In genomic region chrX:9876205-9876604, GRCh38 we compare ENCODE assay signal across 30 cellular contexts.
"Had no signal": no experiment of that assay in that cellular context is flagged by ENCODE, and none has a peak within 500 bp of the region (broad histone marks: within the 10 kb centered on the region; RNA-seq: fewer than 3 reads in every experiment).

No MANE protein-coding gene starts in this region.

- H3K9me3 ChIP-seq: adrenal gland, SJCRH30, SK-N-SH had no signal

- H3K9me3 Mint-ChIP-seq: activated CD4-positive, alpha-beta memory T cell treated with anti-CD3 and anti-CD28 coated beads for 36 hours; activated naive CD4-positive, alpha-beta T cell treated with anti-CD3 and anti-CD28 coated beads for 36 hours; activated T-cell treated with anti-CD3 and anti-CD28 coated beads, Interleukin-2, amount 50 U/mL, for 4 hours; activated T-helper 1 cell treated with anti-CD3 and anti-CD28 coated beads, Interleukin-12 subunit alpha, Interleukin-12 subunit beta, Interleukin-2, Interleukin-4 antibody, amounts not matched to agents 30 ng/mL and 10 ng/mL and 1 ng/mL, durations not matched to agents 14 hours and 24 hours and 36 hours; central memory CD8-positive, alpha-beta T cell; T-helper 1 cell treated with Interleukin-12 subunit alpha and Interleukin-12 subunit beta and Interleukin-4 antibody, amounts not matched to agents 30 μg/mL and 1 μg/mL, for 36 hours; T-helper 2 cell treated with Interferon-gamma antibody and Interleukin-4, amounts not matched to agents 5 μg/mL and 100 μg/mL, for 36 hours; WTC11 had no signal

- H3K36me3 ChIP-seq: adrenal gland, brain microvascular endothelial cell, SJCRH30 had no signal

- H3K36me3 Mint-ChIP-seq: activated CD4-positive, alpha-beta memory T cell treated with anti-CD3 and anti-CD28 coated beads for 36 hours had no signal

- DNase-seq: activated CD4-positive, alpha-beta memory T cell treated with anti-CD3 and anti-CD28 coated beads for 36 hours; activated CD4-positive, alpha-beta T cell treated with anti-CD3 and anti-CD28 coated beads for 36 hours; activated CD4-positive, alpha-beta T cell treated with anti-CD3 and anti-CD28 coated beads, Interleukin-2, amount 50 U/mL, for 1 hour; activated CD8-positive, alpha-beta memory T cell treated with anti-CD3 and anti-CD28 coated beads, Interleukin-2, amount 50 U/mL, for 4 hours; activated gamma-delta T cell treated with Interleukin-2 at 50 U/mL for 16 hours; activated naive CD4-positive, alpha-beta T cell treated with anti-CD3 and anti-CD28 coated beads for 36 hours; activated T-cell treated with anti-CD3 and anti-CD28 coated beads for 4 hours; activated T-cell treated with anti-CD3 and anti-CD28 coated beads, Interleukin-2, amount 50 U/mL, for 4 hours; adrenal gland; brain microvascular endothelial cell; NCI-H1092 treated with DMSO at 0.1 percent for 48 hours; NCI-H1417; NCI-H146; NCI-H187; NCI-H2029 treated with DMSO at 0.1 percent for 48 hours; NCI-H2107; NCI-H2171; NCI-H510A; NCI-H774; SHP77; SK-N-SH had no signal

- H3K9ac ChIP-seq: SK-N-SH had no signal

- H3K4me3 Mint-ChIP-seq: activated CD4-positive, alpha-beta memory T cell treated with anti-CD3 and anti-CD28 coated beads for 36 hours; activated CD4-positive, alpha-beta T cell treated with anti-CD3 and anti-CD28 coated beads for 36 hours; activated naive CD4-positive, alpha-beta T cell treated with anti-CD3 and anti-CD28 coated beads for 36 hours; activated T-cell treated with anti-CD3 and anti-CD28 coated beads, Interleukin-2, amount 50 U/mL, for 4 hours; activated T-helper 1 cell treated with anti-CD3 and anti-CD28 coated beads, Interleukin-12 subunit alpha, Interleukin-12 subunit beta, Interleukin-2, Interleukin-4 antibody, amounts not matched to agents 30 ng/mL and 10 ng/mL and 1 ng/mL, durations not matched to agents 14 hours and 24 hours and 36 hours; central memory CD8-positive, alpha-beta T cell; T-helper 1 cell treated with Interleukin-12 subunit alpha and Interleukin-12 subunit beta and Interleukin-4 antibody, amounts not matched to agents 30 μg/mL and 1 μg/mL, for 36 hours; T-helper 2 cell treated with Interferon-gamma antibody and Interleukin-4, amounts not matched to agents 5 μg/mL and 100 μg/mL, for 36 hours; WTC11 had no signal

- FAIRE-seq: TTC549 had no signal

- H3K27ac ChIP-seq: adrenal gland, brain microvascular endothelial cell, SJCRH30 had no signal

- H3K4me1 ChIP-seq: adrenal gland, SJCRH30 had no signal

- ATAC-seq: activated CD4-positive, alpha-beta T cell treated with anti-CD3 and anti-CD28 coated beads for 36 hours; activated CD4-positive, CD25-positive, alpha-beta regulatory T cell treated with anti-CD3 and anti-CD28 coated beads, Interleukin-2, amount 50 U/mL, for 24 hours; activated T-cell treated with anti-CD3 and anti-CD28 coated beads, Interleukin-2, amount 50 U/mL, for 4 hours; Panc1; WTC11 had no signal

- H3K4me3 ChIP-seq: adrenal gland, SJCRH30 had no signal

- H3K4me2 ChIP-seq: SK-N-SH had no signal

- H3K27me3 ChIP-seq: adrenal gland, brain microvascular endothelial cell, SJCRH30 had no signal

- H3K27ac Mint-ChIP-seq: activated CD4-positive, alpha-beta memory T cell treated with anti-CD3 and anti-CD28 coated beads for 36 hours; activated CD4-positive, alpha-beta T cell treated with anti-CD3 and anti-CD28 coated beads for 36 hours; activated naive CD4-positive, alpha-beta T cell treated with anti-CD3 and anti-CD28 coated beads for 36 hours; activated T-helper 1 cell treated with anti-CD3 and anti-CD28 coated beads, Interleukin-12 subunit alpha, Interleukin-12 subunit beta, Interleukin-2, Interleukin-4 antibody, amounts not matched to agents 30 ng/mL and 10 ng/mL and 1 ng/mL, durations not matched to agents 14 hours and 24 hours and 36 hours; T-helper 1 cell treated with Interleukin-12 subunit alpha and Interleukin-12 subunit beta and Interleukin-4 antibody, amounts not matched to agents 30 μg/mL and 1 μg/mL, for 36 hours; T-helper 2 cell treated with Interferon-gamma antibody and Interleukin-4, amounts not matched to agents 5 μg/mL and 100 μg/mL, for 36 hours had no signal
